In the genomic region with DNA sequence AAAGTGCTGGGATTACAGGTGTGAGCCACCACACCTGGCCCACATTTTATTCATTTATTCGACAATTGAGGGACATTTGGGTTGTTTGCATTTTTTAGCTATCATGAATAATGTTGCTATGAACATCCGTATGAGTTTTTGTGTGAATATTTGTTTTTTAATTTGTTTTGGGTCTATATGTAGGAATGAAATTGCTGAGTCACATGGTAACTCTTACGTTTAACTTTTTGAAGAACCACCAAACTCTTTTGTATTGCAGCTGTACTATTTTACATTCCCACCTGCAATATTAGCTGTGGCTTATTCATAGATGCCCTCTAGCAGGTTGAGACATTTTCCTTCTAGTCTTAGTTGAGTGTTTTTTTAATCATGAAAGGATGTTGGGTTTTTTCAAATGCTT, we compare ENCODE assay signal across 20 cellular contexts. TPM values are rescaled to one million over a fixed set of nuclear protein-coding genes. Genes with fewer than 3 reads are reported as not detected.
"Had no signal": no experiment of that assay in that cellular context is flagged by ENCODE, and none has a peak within 500 bp of the region (broad histone marks: within the 10 kb centered on the region; RNA-seq: fewer than 3 reads in every experiment).

No MANE protein-coding gene starts in this region.

- H3K27ac Mint-ChIP-seq: nephron progenitor cell, type B pancreatic cell had no signal

- DNase-seq: cortex of kidney; dorsolateral prefrontal cortex; effector CD8-positive, alpha-beta T cell; heart left ventricle; hippocampal formation; left colon; left ventricle myocardium superior; mesenchymal stem cell; midbrain; nephron progenitor cell; psoas muscle; retina; small intestine; stimulated activated CD4-positive, alpha-beta T cell treated with anti-CD3 and anti-CD28 coated beads, Interleukin-12 subunit alpha, Interleukin-12 subunit beta, amount 100 ng/mL, for 4 hours; stimulated activated naive CD4-positive, alpha-beta T cell; stomach; substantia nigra had no signal

- H3K27ac ChIP-seq: dorsolateral prefrontal cortex had no signal

- H3K4me3 Mint-ChIP-seq: nephron progenitor cell, type B pancreatic cell had no signal

- H3K9me3 Mint-ChIP-seq: type B pancreatic cell had no signal

- ATAC-seq: esophagus mucosa, heart left ventricle, left colon, left ventricle myocardium superior, psoas muscle had no signal

- H3K4me1 Mint-ChIP-seq: nephron progenitor cell had no signal

RNA-seq across cellular contexts. Expression of gene PLAC9, which starts 14.4 kb away (rescaled TPM):
- total RNA-seq: kidney epithelial cell had no signal
